19 cellular contexts compared by ENCODE assay signal in the genomic region with DNA sequence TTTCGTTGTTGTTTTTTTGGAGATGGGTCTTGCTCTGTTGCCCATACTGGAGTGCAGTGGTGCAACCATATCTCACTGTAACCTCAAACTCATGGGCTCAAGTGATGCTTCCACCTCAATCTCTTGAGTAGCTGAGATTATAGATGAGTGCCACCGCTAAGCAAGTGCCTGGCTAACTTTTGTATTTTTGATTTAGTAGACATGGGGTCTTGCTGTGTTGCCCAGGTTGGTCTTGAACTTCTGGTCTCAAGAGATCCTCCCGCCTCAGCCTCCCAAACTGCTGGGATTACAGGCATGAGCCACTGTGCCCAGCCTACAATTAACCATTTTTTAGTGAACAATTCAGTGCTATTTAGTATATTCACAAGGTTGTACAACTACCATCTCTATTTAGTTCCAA. TPM values are rescaled to one million over a fixed set of nuclear protein-coding genes. Genes with fewer than 3 reads are reported as not detected.
DNase-seq lines count a peak whose midpoint lies in the region; ATAC-seq and TF ChIP-seq lines count a peak whose summit lies in the region.
"Had no signal": no experiment of that assay in that cellular context is flagged by ENCODE, and none has a peak within 500 bp of the region (broad histone marks: within the 10 kb centered on the region; RNA-seq: fewer than 3 reads in every experiment).

No MANE protein-coding gene starts in this region.

- H4K20me1 ChIP-seq in mammary epithelial cell (ENCODE audit: insufficient read depth, low read length): no peaks in the 10 kb centered on the region
- H4K20me1 ChIP-seq in GM23248 (ENCODE audit: insufficient read depth): no peaks in the 10 kb centered on the region

- dilution Hi-C loops in mammary epithelial cell (cut with HindIII; ENCODE audit: low sequenced_read_pairs): no loop called here

- intact Hi-C loops in breast epithelium (cut with DNase I; ENCODE audit: low total_unique reads) (no loop called here), mammary epithelial cell (cut with micrococcal nuclease) (loop anchor here (2.0 kb wide), 1 partner anchor 41 kb away; the partner anchor contains the start of gene ARHGEF3), lower lobe of right lung (cut with DNase I) (no loop called here), uterus (cut with DNase I; ENCODE audit: low total_unique reads) (no loop called here)
- intact Hi-C loops in activated CD8-positive, alpha-beta T cell treated with anti-CD3 and anti-CD28 coated beads for 36 hours (cut with micrococcal nuclease): loop anchor here (5.0 kb wide), 1 partner anchor 37 kb away; no protein-coding TSS in a partner anchor

- no peak overlapping the region for H3K9ac ChIP-seq in mammary epithelial cell (ENCODE audit: insufficient read depth, low read length)
- no peak overlapping the region for H3K9ac ChIP-seq in GM23248

- no peak overlapping the region for H3K4me2 ChIP-seq in mammary epithelial cell (ENCODE audit: insufficient read depth, low read depth, low read length)
- no peak overlapping the region for H3K4me2 ChIP-seq in GM23248 (ENCODE audit: unreplicated experiment)

- WGBS in mammary epithelial cell (ENCODE audit: low coverage, missing lambda C conversion rate): 100% methylated on average over 3 of the region's 3 CpGs
- 96 to 99% methylated on average over 3 of the region's 3 CpGs for WGBS in GM23248 (ENCODE audit: low coverage in 1 of 2, low lambda C conversion rate in 2 of 2, missing lambda C conversion rate in 2 of 2), 2 experiments

- H3F3A ChIP-seq in GM23248 (ENCODE audit: insufficient read depth): peaks cover 11% of the 10 kb centered on the region

- DNase-seq in breast epithelium (ENCODE audit: low spot score in 2 of 2) (no peak), mammary epithelial cell (no peak), lower lobe of right lung (no peak), uterus (no peak), GM23248 (no peak), NCI-H2081 treated with DMSO at 0.1 percent for 48 hours (lab: John Stamatoyannopoulos, UW) (no peak)
- DNase-seq in activated CD8-positive, alpha-beta T cell treated with anti-CD3 and anti-CD28 coated beads for 36 hours: no peak
- DNase-seq: aorta, cortex of kidney, DMS 273 treated with DMSO at 0.1 percent for 48 hours, head of caudate nucleus, Karpas-422, kidney glomerular epithelial cell, NCI-H1417, NCI-H226, SHP77 treated with DMSO at 0.1 percent for 48 hours, transverse colon had no signal

- H3K27me3 Mint-ChIP-seq in activated CD8-positive, alpha-beta T cell treated with anti-CD3 and anti-CD28 coated beads for 36 hours: no peaks in the 10 kb centered on the region

- H3K4me1 Mint-ChIP-seq in activated CD8-positive, alpha-beta T cell treated with anti-CD3 and anti-CD28 coated beads for 36 hours (ENCODE audit: low read depth): peaks cover 85% of the 10 kb centered on the region

- H3K4me1 ChIP-seq in breast epithelium (no peaks in the 10 kb centered on the region), mammary epithelial cell (ENCODE audit: insufficient read depth, low read length) (peaks cover 14% of the 10 kb centered on the region), lower lobe of right lung (peaks cover 83% of the 10 kb centered on the region), uterus (peaks cover 6 to 7% of the 10 kb centered on the region in 2 donors), GM23248 (ENCODE audit: insufficient read depth) (peaks cover 9% of the 10 kb centered on the region)

- H3K9me3 Mint-ChIP-seq in activated CD8-positive, alpha-beta T cell treated with anti-CD3 and anti-CD28 coated beads for 36 hours: no peaks in the 10 kb centered on the region

- BruUV-seq in mammary epithelial cell (replicated peaks; lab: Mats Ljungman, UMichigan): no TSS peak

- CTCF ChIA-PET in mammary epithelial cell (lab: Charles Lee; ENCODE audit: low non-redundant PET): no interaction called here
- CTCF ChIA-PET in activated CD8-positive, alpha-beta T cell treated with anti-CD3 and anti-CD28 coated beads for 36 hours (lab: Charles Lee): interaction anchor here (0.8 to 10.2 kb wide), 5 partner anchors 29 to 230 kb away, joined by 3 to 127 read pairs (median 7); partner anchors contain the start of gene ARHGEF3

- ATAC-seq in activated CD8-positive, alpha-beta T cell treated with anti-CD3 and anti-CD28 coated beads for 36 hours: no peak
- ATAC-seq in lower lobe of right lung (no peak), HG03139 (IDR thresholded peaks at IDR 0.05; ENCODE audit: unreplicated experiment) (no peak)

- no peaks in the 10 kb centered on the region for H3K9me2 ChIP-seq in GM23248 (ENCODE audit: insufficient read depth)

- H3K27me3 ChIP-seq in breast epithelium (no peaks in the 10 kb centered on the region), mammary epithelial cell (ENCODE audit: insufficient read depth, low read length) (no peaks in the 10 kb centered on the region), lower lobe of right lung (ENCODE audit: low read depth) (no peaks in the 10 kb centered on the region), uterus (no peaks in the 10 kb centered on the region), GM23248 (replicated peaks; ENCODE audit: insufficient read depth) (no peaks in the 10 kb centered on the region)
- H3K27me3 ChIP-seq: esophagus muscularis mucosa, transverse colon had no signal

- TF ChIP-seq CTCF in breast epithelium (IDR thresholded peaks at IDR 0.05): no peak
- no peak for TF ChIP-seq CTCF in mammary epithelial cell (conservative IDR thresholded peaks at IDR 0.05 in 1 of 2, IDR thresholded peaks at IDR 0.05 in 1 of 2; ENCODE audit: extremely low read depth in 1 of 2, insufficient read depth in 1 of 2, low read depth in 1 of 2, low read length in 2 of 2)
- no peak for TF ChIP-seq CTCF in activated CD8-positive, alpha-beta T cell treated with anti-CD3 and anti-CD28 coated beads for 36 hours (IDR thresholded peaks at IDR 0.05)
- no peak for TF ChIP-seq CTCF in lower lobe of right lung (IDR thresholded peaks at IDR 0.05)
- TF ChIP-seq CTCF in uterus (IDR thresholded peaks at IDR 0.05): no peak

- H3K36me3 ChIP-seq in breast epithelium: no peaks in the 10 kb centered on the region
- no peaks in the 10 kb centered on the region for H3K36me3 ChIP-seq in mammary epithelial cell (ENCODE audit: insufficient read depth, low read length)
- no peaks in the 10 kb centered on the region for H3K36me3 ChIP-seq in lower lobe of right lung
- H3K36me3 ChIP-seq in uterus: no peaks in the 10 kb centered on the region
- H3K36me3 ChIP-seq in GM23248 (ENCODE audit: low read depth): no peaks in the 10 kb centered on the region
- H3K36me3 ChIP-seq: esophagus muscularis mucosa, transverse colon had no signal

- in situ Hi-C loops in mammary epithelial cell (cut with MboI; ENCODE audit: low sequenced_read_pairs in 2 of 2): no loop called here
- in situ Hi-C loops in GM23248 (cut with MboI): no loop called here

- H3K36me3 Mint-ChIP-seq in activated CD8-positive, alpha-beta T cell treated with anti-CD3 and anti-CD28 coated beads for 36 hours (ENCODE audit: low read depth): peaks cover 78% of the 10 kb centered on the region

- peak overlapping the region; percentile 93 for H3K27ac Mint-ChIP-seq in activated CD8-positive, alpha-beta T cell treated with anti-CD3 and anti-CD28 coated beads for 36 hours

- H3K4me3 Mint-ChIP-seq in activated CD8-positive, alpha-beta T cell treated with anti-CD3 and anti-CD28 coated beads for 36 hours: peak overlapping the region; percentile 15

- POLR2A ChIA-PET in activated CD8-positive, alpha-beta T cell treated with anti-CD3 and anti-CD28 coated beads for 36 hours (lab: Charles Lee): interaction anchor here (1.6 to 2.4 kb wide), 2 partner anchors 20 to 41 kb away, joined by 5 to 15 read pairs; partner anchors contain the start of gene ARHGEF3

- H2AFZ ChIP-seq in mammary epithelial cell (ENCODE audit: low read depth, low read length) (no peak overlapping the region), GM23248 (no peak overlapping the region)

- TF ChIP-seq POLR2A in breast epithelium (IDR thresholded peaks at IDR 0.05): no peak
- no peak for TF ChIP-seq POLR2A in uterus (IDR thresholded peaks at IDR 0.05)

- H3K27ac ChIP-seq in breast epithelium (peak overlapping the region; percentile 50 to 89), mammary epithelial cell (ENCODE audit: insufficient read depth, low read depth, low read length) (no peak overlapping the region), lower lobe of right lung (peak overlapping the region; percentile 86), uterus (peak overlapping the region; percentile 68 to 79), GM23248 (no peak overlapping the region)

- H3K4me3 ChIP-seq in breast epithelium: no peak overlapping the region
- no peak overlapping the region for H3K4me3 ChIP-seq in mammary epithelial cell (replicated peaks in 1 of 3; ENCODE audit: insufficient read depth in 1 of 3, low read depth in 2 of 3, low read length in 3 of 3)
- H3K4me3 ChIP-seq in lower lobe of right lung: no peak overlapping the region
- no peak overlapping the region for H3K4me3 ChIP-seq in uterus
- H3K4me3 ChIP-seq in GM23248: no peak overlapping the region
- H3K4me3 ChIP-seq: esophagus muscularis mucosa, transverse colon had no signal

- H3K9me3 ChIP-seq in breast epithelium (no peaks in the 10 kb centered on the region), mammary epithelial cell (replicated peaks; ENCODE audit: insufficient read depth, low read length) (no peaks in the 10 kb centered on the region), lower lobe of right lung (no peaks in the 10 kb centered on the region), uterus (no peaks in the 10 kb centered on the region), GM23248 (ENCODE audit: low read depth) (no peaks in the 10 kb centered on the region)
- H3K9me3 ChIP-seq: esophagus muscularis mucosa, transverse colon had no signal

- peaks cover 82% of the 10 kb centered on the region for H3K79me2 ChIP-seq in mammary epithelial cell (ENCODE audit: insufficient read depth, low read length)
- no peaks in the 10 kb centered on the region for H3K79me2 ChIP-seq in GM23248 (ENCODE audit: insufficient read depth)

RNA-seq across cellular contexts. Expression of gene ARHGEF3, which starts 42.2 kb away (rescaled TPM):
- total RNA-seq in breast epithelium (10 to 100 TPM; 11.0 to 45.4 (median 25.2) TPM), mammary epithelial cell (10 to 100 TPM; 17.5 to 43.7 TPM), lower lobe of right lung (48.0 TPM), uterus (10 to 100 TPM; 15.9 to 79.4 (median 44.8) TPM)
- polyA plus RNA-seq in mammary epithelial cell (30.8 TPM), GM23248 (2016; fragmentation: Nextera tagmentation; extraction: Ambion mirVana) (2.6 and 3.0 TPM in 2 replicates)
- polyA minus RNA-seq in mammary epithelial cell: 44.5 TPM
- 10 to 100 TPM; 63.0 to 66.5 TPM for total RNA-seq in activated CD8-positive, alpha-beta T cell treated with anti-CD3 and anti-CD28 coated beads for 36 hours
- total RNA-seq in GM23248 (2014; rRNA removed; shearing (Covaris generic)): 1.1 and 3.0 TPM in 2 replicates

Comparison
In these comparisons a context has a peak if more than half of its experiments do, and no peak if none do; other contexts are left out.
1. H3K27ac ChIP-seq: peak in breast epithelium (2 of 2), lower lobe of right lung (single experiment) and uterus (2 of 2); none in mammary epithelial cell (single experiment) and GM23248 (single experiment).
2. intact Hi-C loops: an anchor here in mammary epithelial cell (2.0 kb wide) and activated CD8-positive, alpha-beta T cell treated with anti-CD3 and anti-CD28 coated beads for 36 hours (5.0 kb wide); none called in breast epithelium, lower lobe of right lung and uterus.